In the genomic region with DNA sequence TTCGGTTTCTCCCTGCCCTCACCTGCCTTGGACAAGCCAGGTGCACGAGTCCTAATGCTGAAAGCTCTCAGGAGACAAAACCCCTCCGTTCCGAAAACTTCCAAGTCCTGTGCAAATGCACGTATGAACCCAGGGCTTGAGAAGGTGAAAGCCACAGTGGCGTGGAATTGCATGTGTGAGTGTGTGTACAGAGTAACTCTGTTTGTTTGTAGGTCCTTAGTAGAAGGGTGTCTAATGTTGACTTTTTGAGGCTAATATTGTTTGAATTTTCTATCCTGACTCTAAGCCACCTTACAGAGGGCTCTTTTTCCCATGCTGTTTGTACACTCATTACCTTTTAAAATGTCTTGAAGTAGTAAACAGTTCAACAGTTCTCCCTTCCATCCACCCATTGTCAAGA, we compare ENCODE assay signal across 21 cellular contexts.
DNase-seq lines count a peak whose midpoint lies in the region; ATAC-seq and TF ChIP-seq lines count a peak whose summit lies in the region.
"Had no signal": no experiment of that assay in that cellular context is flagged by ENCODE, and none has a peak within 500 bp of the region (broad histone marks: within the 10 kb centered on the region; RNA-seq: fewer than 3 reads in every experiment).

No MANE protein-coding gene starts in this region.

- no peak overlapping the region for H3K4me3 ChIP-seq in left lung
- H3K4me3 ChIP-seq in mucosa of descending colon, result no peak overlapping the region
- H3K4me3 ChIP-seq: BLaER1 had no signal

- ATAC-seq in left lung (peak; percentile 76), GM18519 (IDR thresholded peaks at IDR 0.05; ENCODE audit: low FRiP score, unreplicated experiment) (no peak), mucosa of descending colon (no peak)
- ATAC-seq: Panc1, SK-N-SH treated with all-trans-retinoic acid at 6 μM for 48 hours had no signal

- no peaks in the 10 kb centered on the region for H3K36me3 ChIP-seq in left lung
- no peaks in the 10 kb centered on the region for H3K36me3 ChIP-seq in mucosa of descending colon (ENCODE audit: low read depth)
- H3K36me3 ChIP-seq: BLaER1 had no signal

- TF ChIP-seq CTCF in left lung (IDR thresholded peaks at IDR 0.05) (no peak), mucosa of descending colon (IDR thresholded peaks at IDR 0.05) (no peak)

- peaks cover 0 to 6% of the 10 kb centered on the region in 2 donors for H3K27me3 ChIP-seq in left lung
- H3K27me3 ChIP-seq: BLaER1 had no signal

- intact Hi-C loops in left lung (cut with DNase I), result no loop called here
- intact Hi-C loops in mucosa of descending colon (cut with DNase I, micrococcal nuclease), result no loop called here

- DNase-seq in DMS153 (lab: John Stamatoyannopoulos, UW) (peak; percentile 79), DMS53 treated with DMSO at 0.1 percent for 48 hours (lab: John Stamatoyannopoulos, UW; ENCODE audit: unreplicated experiment) (peak; percentile 88), NCI-H748 (lab: John Stamatoyannopoulos, UW; ENCODE audit: unreplicated experiment) (peak; percentile 95), left lung (no peak), NCI-H69 (lab: John Stamatoyannopoulos, UW) (no peak), mucosa of descending colon (no peak)
- DNase-seq: Caco-2; CD4-positive, alpha-beta T cell; EL; GF-D8; HFFc6; KG1; NCI-H1105; NCI-H146; NCI-H2107; NCI-H2227 treated with DMSO at 0.1 percent for 48 hours; NCI-H526 had no signal

- H3K9me3 ChIP-seq in left lung (no peaks in the 10 kb centered on the region), mucosa of descending colon (no peaks in the 10 kb centered on the region)
- H3K9me3 ChIP-seq: BLaER1, Caco-2 had no signal

- no peak overlapping the region for H3K27ac ChIP-seq in left lung
- H3K27ac ChIP-seq: BLaER1 had no signal

- H3K4me1 ChIP-seq in left lung (peaks cover 0 to 4% of the 10 kb centered on the region in 2 donors), mucosa of descending colon (ENCODE audit: low read depth) (peaks cover 12% of the 10 kb centered on the region)
- H3K4me1 ChIP-seq: BLaER1, Caco-2 had no signal

Comparison
In these comparisons a context has a peak if more than half of its experiments do, and no peak if none do; other contexts are left out.
1. DNase-seq: peak in DMS153 (single experiment), DMS53 treated with DMSO at 0.1 percent for 48 hours (single experiment) and NCI-H748 (single experiment); none in left lung (0 of 2), NCI-H69 (single experiment) and mucosa of descending colon (0 of 3).